24 cellular contexts compared by ENCODE assay signal in the genomic region with DNA sequence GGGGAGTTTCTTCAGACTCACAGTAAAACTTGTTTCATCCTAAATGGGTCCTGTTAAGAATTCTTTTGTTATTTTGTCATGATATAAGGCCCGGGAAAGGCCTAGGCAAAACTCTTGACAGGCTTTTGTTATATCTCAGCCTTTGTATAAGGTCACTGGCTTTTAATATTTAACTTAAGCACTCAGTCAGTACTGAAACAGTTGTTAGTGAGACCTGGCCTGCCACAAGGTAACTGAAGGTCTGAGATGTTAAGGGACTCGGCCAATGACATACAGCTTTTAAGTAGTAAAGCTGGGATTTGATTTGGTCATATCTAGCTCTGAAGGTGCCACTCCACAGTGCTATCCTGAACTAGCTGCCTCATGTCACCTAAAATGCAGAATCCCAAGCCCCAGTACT. TPM values are rescaled to one million over a fixed set of nuclear protein-coding genes. Genes with fewer than 3 reads are reported as not detected.
"Had no signal": no experiment of that assay in that cellular context is flagged by ENCODE, and none has a peak within 500 bp of the region (broad histone marks: within the 10 kb centered on the region; RNA-seq: fewer than 3 reads in every experiment).

No MANE protein-coding gene starts in this region.

- H3K27ac Mint-ChIP-seq: effector memory CD8-positive, alpha-beta T cell; mesothelial cell of epicardium; naive B cell; natural killer cell treated with Interleukin-12 subunit alpha and Interleukin-12 subunit beta and Interleukin-15 and Interleukin-18, amount 100 ng/mL, for 72 hours; type B pancreatic cell had no signal

- H3K4me3 ChIP-seq: coronary artery, left lung, mucosa of descending colon, right atrium auricular region, smooth muscle cell, stomach, thyroid gland had no signal

- H3K9me3 ChIP-seq: left lung, mucosa of descending colon, right atrium auricular region, stomach, thyroid gland had no signal

- FAIRE-seq: frontal cortex had no signal

- ATAC-seq: effector memory CD8-positive, alpha-beta T cell; left cardiac atrium; left lung; mucosa of descending colon; natural killer cell treated with Interleukin-12 subunit alpha and Interleukin-12 subunit beta and Interleukin-15 and Interleukin-18, amount 100 ng/mL, for 72 hours; sciatic nerve had no signal

- H3K4me1 Mint-ChIP-seq: naive B cell had no signal

- H3K36me3 Mint-ChIP-seq: mesothelial cell of epicardium; naive B cell; natural killer cell treated with Interleukin-12 subunit alpha and Interleukin-12 subunit beta and Interleukin-15 and Interleukin-18, amount 100 ng/mL, for 72 hours; type B pancreatic cell had no signal

- H3K27me3 Mint-ChIP-seq: type B pancreatic cell had no signal

- H3K36me3 ChIP-seq: left lung, right atrium auricular region, stomach, thyroid gland had no signal

- H3K27me3 ChIP-seq: left lung, right atrium auricular region, stomach, thyroid gland had no signal

- DNase-seq: dermis blood vessel endothelial cell; effector memory CD8-positive, alpha-beta T cell; left cardiac atrium; left lung; mesenchymal stem cell; mucosa of descending colon; naive B cell; nucleus accumbens; stimulated activated CD4-positive, alpha-beta T cell treated with anti-CD3 and anti-CD28 coated beads, Interleukin-12 subunit alpha, Interleukin-12 subunit beta, amount 100 ng/mL, for 4 hours; stimulated activated CD4-positive, alpha-beta T cell treated with anti-CD3 and anti-CD28 coated beads, Interleukin-1b, Interleukin-23, amount 100 ng/mL, for 48 hours; stimulated activated CD4-positive, alpha-beta T cell treated with anti-CD3 and anti-CD28 coated beads, Interleukin-4, amount 100 ng/mL, for 1 hour; stimulated activated CD8-positive, alpha-beta memory T cell treated with anti-CD3 and anti-CD28 coated beads, Interleukin-4, amount 100 ng/mL, for 48 hours; stimulated activated naive CD4-positive, alpha-beta T cell treated with Interleukin-2 at 50 U/mL for 16 hours; stomach; thyroid gland had no signal

- H3K4me3 Mint-ChIP-seq: effector memory CD8-positive, alpha-beta T cell; mesothelial cell of epicardium; naive B cell; natural killer cell treated with Interleukin-12 subunit alpha and Interleukin-12 subunit beta and Interleukin-15 and Interleukin-18, amount 100 ng/mL, for 72 hours; type B pancreatic cell had no signal

- H3K9me3 Mint-ChIP-seq: effector memory CD8-positive, alpha-beta T cell; mesothelial cell of epicardium; naive B cell; natural killer cell treated with Interleukin-12 subunit alpha and Interleukin-12 subunit beta and Interleukin-15 and Interleukin-18, amount 100 ng/mL, for 72 hours; type B pancreatic cell had no signal

- H3K4me2 ChIP-seq: smooth muscle cell had no signal

- H3K4me1 ChIP-seq: left lung, right atrium auricular region, stomach, thyroid gland had no signal

- H3K27ac ChIP-seq: coronary artery, left lung, right atrium auricular region, stomach, thyroid gland had no signal

RNA-seq across cellular contexts. Expression of a gene that starts 57.2 kb away (rescaled TPM):
- total RNA-seq: dermis blood vessel endothelial cell; lung microvascular endothelial cell; natural killer cell treated with Interleukin-12 subunit alpha and Interleukin-12 subunit beta and Interleukin-15 and Interleukin-18, amount 100 ng/mL, for 72 hours had no signal
- polyA plus RNA-seq: smooth muscle cell had no signal
